10 cellular contexts compared by ENCODE assay signal in genomic region chr2:101004671-101005325, GRCh38. TPM values are rescaled to one million over a fixed set of nuclear protein-coding genes. Genes with fewer than 3 reads are reported as not detected.
DNase-seq lines count a peak whose midpoint lies in the region; ATAC-seq and TF ChIP-seq lines count a peak whose summit lies in the region.
"Had no signal": no experiment of that assay in that cellular context is flagged by ENCODE, and none has a peak within 500 bp of the region (broad histone marks: within the 10 kb centered on the region; RNA-seq: fewer than 3 reads in every experiment).

No MANE protein-coding gene starts in this region.

- H3K4me2 ChIP-seq in GM23248 (ENCODE audit: unreplicated experiment), result peak overlapping the region; percentile 94

- H3F3A ChIP-seq in GM23248 (ENCODE audit: insufficient read depth), result peaks cover 66% of the 10 kb centered on the region

- peaks cover 61% of the 10 kb centered on the region for H3K79me2 ChIP-seq in GM23248 (ENCODE audit: insufficient read depth)

- peaks cover 62% of the 10 kb centered on the region for H3K4me1 Mint-ChIP-seq in activated CD8-positive, alpha-beta T cell treated with anti-CD3 and anti-CD28 coated beads for 36 hours (ENCODE audit: low read depth)
- H3K4me1 Mint-ChIP-seq in memory B cell, result peaks cover 35% of the 10 kb centered on the region

- intact Hi-C loops in activated CD8-positive, alpha-beta T cell treated with anti-CD3 and anti-CD28 coated beads for 36 hours (cut with micrococcal nuclease), result no loop called here

- no peak for ATAC-seq in activated CD8-positive, alpha-beta T cell treated with anti-CD3 and anti-CD28 coated beads for 36 hours
- no peak for ATAC-seq in memory B cell (ENCODE audit: low read depth)
- no peak for ATAC-seq in HG03095 (IDR thresholded peaks at IDR 0.05; ENCODE audit: unreplicated experiment)

- no peak overlapping the region for H2AFZ ChIP-seq in GM23248

- 0 out of 2 replicates have a peak, but pooled peaks cover 10% of the 10 kb centered on the region for H4K20me1 ChIP-seq in GM23248 (ENCODE audit: insufficient read depth)

- no peaks in the 10 kb centered on the region for H3K9me2 ChIP-seq in GM23248 (ENCODE audit: insufficient read depth)

- POLR2A ChIA-PET in activated CD8-positive, alpha-beta T cell treated with anti-CD3 and anti-CD28 coated beads for 36 hours (lab: Charles Lee), result interaction anchor here (2.0 to 3.7 kb wide), 3 partner anchors 14 to 304 kb away, joined by 5 to 17 read pairs (median 8); partner anchors contain the start of genes CNOT11 and RNF149

- no peaks in the 10 kb centered on the region for H3K9me3 Mint-ChIP-seq in activated CD8-positive, alpha-beta T cell treated with anti-CD3 and anti-CD28 coated beads for 36 hours
- H3K9me3 Mint-ChIP-seq in memory B cell, result no peaks in the 10 kb centered on the region

- in situ Hi-C loops in GM23248 (cut with MboI), result no loop called here

- H3K4me3 Mint-ChIP-seq in activated CD8-positive, alpha-beta T cell treated with anti-CD3 and anti-CD28 coated beads for 36 hours, result peak overlapping the region; percentile 97
- H3K4me3 Mint-ChIP-seq in memory B cell, result no peak overlapping the region

- H3K27ac ChIP-seq in GM23248, result peak overlapping the region; percentile 83; the same call in 1 of the 2 replicates

- peak overlapping the region; percentile 98 for H3K9ac ChIP-seq in GM23248

- TF ChIP-seq CTCF in AG09309 (IDR thresholded peaks at IDR 0.05; ENCODE audit: control insufficient read depth, insufficient read depth, low read depth, low read length, missing control alignments), result no peak
- no peak for TF ChIP-seq CTCF in activated CD8-positive, alpha-beta T cell treated with anti-CD3 and anti-CD28 coated beads for 36 hours (IDR thresholded peaks at IDR 0.05)

- H3K27ac Mint-ChIP-seq in activated CD8-positive, alpha-beta T cell treated with anti-CD3 and anti-CD28 coated beads for 36 hours, result peak overlapping the region; percentile 98
- H3K27ac Mint-ChIP-seq in memory B cell, result peak overlapping the region; percentile 95

- no peaks in the 10 kb centered on the region for H3K27me3 ChIP-seq in GM23248 (replicated peaks; ENCODE audit: insufficient read depth)

- DNase-seq in AG09309 (ENCODE audit: low read depth) (no peak), GM23248 (no peak), memory B cell (ENCODE audit: low spot score in 2 of 2) (no peak), epidermal melanocyte (ENCODE audit: insufficient read length, low spot score) (no peak), HT-29 (ENCODE audit: low spot score) (no peak), NCI-H1048 (lab: John Stamatoyannopoulos, UW) (no peak)
- no peak for DNase-seq in activated CD8-positive, alpha-beta T cell treated with anti-CD3 and anti-CD28 coated beads for 36 hours
- DNase-seq: HCEC 1CT, NCI-H2171 treated with DMSO at 0.1 percent for 48 hours had no signal

- H3K36me3 Mint-ChIP-seq in activated CD8-positive, alpha-beta T cell treated with anti-CD3 and anti-CD28 coated beads for 36 hours (ENCODE audit: low read depth), result peaks cover 76% of the 10 kb centered on the region
- H3K36me3 Mint-ChIP-seq in memory B cell, result peaks cover 35% of the 10 kb centered on the region

- CTCF ChIA-PET in activated CD8-positive, alpha-beta T cell treated with anti-CD3 and anti-CD28 coated beads for 36 hours (lab: Charles Lee), result interaction anchor here (0.8 to 1.9 kb wide), 4 partner anchors 8 to 395 kb away, joined by 3 to 4 read pairs (median 3); no protein-coding TSS in a partner anchor

- no peaks in the 10 kb centered on the region for H3K27me3 Mint-ChIP-seq in activated CD8-positive, alpha-beta T cell treated with anti-CD3 and anti-CD28 coated beads for 36 hours
- no peaks in the 10 kb centered on the region for H3K27me3 Mint-ChIP-seq in memory B cell

- no peaks in the 10 kb centered on the region for H3K9me3 ChIP-seq in GM23248 (ENCODE audit: low read depth)

- peaks cover 52% of the 10 kb centered on the region for H3K36me3 ChIP-seq in GM23248 (ENCODE audit: low read depth)

- H3K4me3 ChIP-seq in AG09309 (ENCODE audit: control insufficient read depth, low read depth, low read length), result peak overlapping the region; percentile 8
- peak overlapping the region; percentile 97; the same call in 1 of the 2 replicates for H3K4me3 ChIP-seq in GM23248

- peaks cover 30% of the 10 kb centered on the region for H3K4me1 ChIP-seq in GM23248 (ENCODE audit: insufficient read depth)

- 83 to 88% methylated on average over 8 to 11 of the region's 11 CpGs for WGBS in GM23248 (ENCODE audit: low coverage in 1 of 2, low lambda C conversion rate in 2 of 2, missing lambda C conversion rate in 2 of 2), 2 experiments

RNA-seq across cellular contexts. Expression of gene RPL31, which starts 2.7 kb away (rescaled TPM):
- total RNA-seq in GM23248 (2014; rRNA removed; shearing (Covaris generic)), result 604 and 659 TPM in 2 replicates
- polyA plus RNA-seq in GM23248 (2016; fragmentation: Nextera tagmentation; extraction: Ambion mirVana), result 1,157 and 1,172 TPM in 2 replicates
- total RNA-seq in activated CD8-positive, alpha-beta T cell treated with anti-CD3 and anti-CD28 coated beads for 36 hours, result 1,000 to 10,000 TPM; 1,667 to 1,859 TPM
- 1,454 and 1,668 TPM in 2 replicates for total RNA-seq in HT-29 (2014; rRNA removed; shearing (Covaris generic))
